ENCODE assay signal across 8 cellular contexts in the genomic region with DNA sequence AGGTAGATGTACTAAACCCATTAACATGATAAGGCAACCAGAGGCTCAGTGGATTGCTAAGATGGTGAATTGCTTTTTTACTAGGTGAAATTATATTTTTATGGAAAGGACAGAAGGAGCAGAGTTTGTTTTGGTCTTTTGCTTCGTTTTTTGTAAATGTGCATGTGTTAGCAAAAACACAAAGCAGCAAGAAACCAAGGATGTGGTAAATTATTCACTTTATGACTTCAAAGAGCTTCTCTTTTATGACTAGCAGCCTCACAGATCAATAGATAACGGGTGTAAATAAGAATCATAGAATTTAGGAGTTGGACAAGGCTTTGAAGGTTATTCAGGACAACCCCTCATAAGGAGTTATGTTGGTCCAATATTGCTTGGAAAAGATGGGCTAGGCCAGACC.
"Had no signal": no experiment of that assay in that cellular context is flagged by ENCODE, and none has a peak within 500 bp of the region (broad histone marks: within the 10 kb centered on the region; RNA-seq: fewer than 3 reads in every experiment).

No MANE protein-coding gene starts in this region.

- DNase-seq: GDM1, GF-D8 had no signal

- ATAC-seq: GM12878 had no signal

- H3K4me3 ChIP-seq: GM12878 had no signal

- FAIRE-seq: G401.6, GM12878, GM12891, GM12892, GM18507, GM19239 had no signal
